In the genomic region with DNA sequence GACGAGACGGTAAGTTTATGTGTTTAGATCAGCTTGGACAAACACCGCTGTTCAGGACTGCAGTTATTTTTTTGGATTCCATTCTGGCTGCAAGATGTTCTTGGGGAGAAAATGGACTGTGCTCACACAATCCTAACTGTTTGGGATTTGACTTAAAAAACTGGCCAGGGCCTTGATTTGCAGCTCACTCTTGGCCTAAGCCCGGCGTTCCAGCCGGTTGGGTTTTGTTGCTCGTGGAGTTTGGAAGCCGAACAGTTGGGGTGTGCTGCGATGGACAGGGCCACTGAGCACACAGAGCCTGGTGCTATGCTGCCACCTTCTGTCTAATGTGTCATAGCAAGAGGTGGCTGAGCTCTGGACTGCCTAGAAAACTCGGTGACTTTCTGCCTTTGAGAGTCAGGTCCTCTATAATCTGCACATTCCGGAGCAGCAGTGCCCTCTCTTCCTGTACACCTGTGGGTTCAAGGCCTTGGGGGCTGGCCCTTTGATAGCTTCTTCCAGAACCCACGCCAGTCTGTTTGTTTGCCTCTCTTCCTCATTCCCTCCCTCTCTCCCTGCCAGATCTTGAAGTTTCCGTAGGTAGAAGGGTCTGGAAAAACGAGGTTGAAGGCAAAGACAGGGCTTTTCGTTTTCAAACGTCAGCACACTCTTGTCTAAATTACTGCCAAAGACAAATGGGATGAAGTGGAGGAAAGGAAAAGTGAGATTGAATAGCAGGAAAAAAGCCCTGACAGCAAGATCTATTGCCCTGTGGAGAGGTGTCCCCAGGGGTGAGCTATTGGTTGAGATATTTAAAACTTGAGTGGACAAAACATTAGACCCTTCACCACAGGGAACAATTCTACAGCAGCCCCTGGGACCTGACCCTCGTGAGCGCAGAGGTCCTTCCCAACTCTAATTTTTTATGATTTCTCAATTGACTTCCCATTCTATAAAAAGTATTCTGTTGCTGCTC, we compare ENCODE assay signal across 8 cellular contexts.
DNase-seq lines count a peak whose midpoint lies in the region; ATAC-seq and TF ChIP-seq lines count a peak whose summit lies in the region.

No MANE protein-coding gene starts in this region.

- no peak overlapping the region for H3K27ac ChIP-seq in CD8-positive, alpha-beta T cell (ENCODE audit: low read depth, low read length)
- H3K27ac ChIP-seq in OCI-LY3 (ENCODE audit: low read length) (no peak overlapping the region), fibroblast of lung (ENCODE audit: insufficient read depth, low read length) (no peak overlapping the region), neural cell (ENCODE audit: low read length) (no peak overlapping the region), stomach (peak overlapping the region in 4 of 5 donors; percentile 25 to 80 (median 70))

- CTCF ChIA-PET in CD8-positive, alpha-beta T cell (lab: Charles Lee): interaction anchor here (0.5 to 2.9 kb wide), 32 partner anchors 9 to 1248 kb away, joined by 3 to 53 read pairs (median 4); partner anchors contain the start of gene TCF7L2

- H3K9me3 Mint-ChIP-seq in CD8-positive, alpha-beta T cell: no peaks in the 10 kb centered on the region
- no peaks in the 10 kb centered on the region for H3K9me3 Mint-ChIP-seq in activated T-cell treated with anti-CD3 and anti-CD28 coated beads, Interleukin-2, amount 50 U/mL, for 24 hours

- H3K9ac ChIP-seq in OCI-LY3 (ENCODE audit: low read length) (no peak overlapping the region), fibroblast of lung (ENCODE audit: insufficient read depth, low read length) (no peak overlapping the region), neural cell (ENCODE audit: low read length) (no peak overlapping the region)

- no peaks in the 10 kb centered on the region for H3K9me2 ChIP-seq in neural cell (ENCODE audit: insufficient read depth, low read length)

- H3K4me3 ChIP-seq in CD8-positive, alpha-beta T cell (ENCODE audit: low read depth, low read length): peak overlapping the region; percentile 21
- H3K4me3 ChIP-seq in OCI-LY3 (ENCODE audit: low read length): no peak overlapping the region
- peak overlapping the region in 1 of 4 experiments; percentile 9 for H3K4me3 ChIP-seq in fibroblast of lung (replicated peaks in 1 of 4; ENCODE audit: control extremely low read depth in 1 of 4, insufficient read depth in 1 of 4, low read depth in 3 of 4, low read length in 4 of 4)
- H3K4me3 ChIP-seq in neural cell (ENCODE audit: low read length): no peak overlapping the region
- no peak overlapping the region for H3K4me3 ChIP-seq in stomach

- peaks cover 28% of the 10 kb centered on the region for H3K4me1 Mint-ChIP-seq in CD8-positive, alpha-beta T cell (ENCODE audit: low read depth)
- peaks cover 25% of the 10 kb centered on the region for H3K4me1 Mint-ChIP-seq in activated T-cell treated with anti-CD3 and anti-CD28 coated beads, Interleukin-2, amount 50 U/mL, for 24 hours (ENCODE audit: low read depth)

- intact Hi-C loops in CD8-positive, alpha-beta T cell (cut with DNase I, micrococcal nuclease): loop anchor here (1.0 to 10.0 kb wide), 5 partner anchors 260 to 1270 kb away; partner anchors contain the start of genes VTI1A (in 1 of the 2) and ZDHHC6 (in 1 of the 2)
- intact Hi-C loops in stomach (cut with DNase I; ENCODE audit: low total_unique reads): no loop called here

- no peak for TF ChIP-seq POLR2A in stomach (IDR thresholded peaks at IDR 0.05)

- H4K20me1 ChIP-seq in OCI-LY3 (ENCODE audit: insufficient read depth, low read length): no peaks in the 10 kb centered on the region
- H4K20me1 ChIP-seq in fibroblast of lung (ENCODE audit: control insufficient read depth, extremely low read depth, insufficient read depth, low read length): no peaks in the 10 kb centered on the region
- H4K20me1 ChIP-seq in neural cell (ENCODE audit: insufficient read depth): no peaks in the 10 kb centered on the region

- H3K4me2 ChIP-seq in OCI-LY3 (ENCODE audit: low read length) (no peak overlapping the region), fibroblast of lung (ENCODE audit: extremely low read depth, insufficient read depth, low read length) (peak overlapping the region; percentile 44), neural cell (ENCODE audit: low read length) (no peak overlapping the region)

- TF ChIP-seq RAD21 in neural cell (conservative IDR thresholded peaks at IDR 0.05): peak; percentile 98

- DNase-seq in CD8-positive, alpha-beta T cell: peak; percentile 30 to 76 (median 54)
- DNase-seq in HPDE6-E6E7 (ENCODE audit: extremely low spot score): peak; percentile 62
- peak; percentile 58 for DNase-seq in activated T-cell treated with anti-CD3 and anti-CD28 coated beads, Interleukin-2, amount 50 U/mL, for 24 hours
- DNase-seq in fibroblast of lung (ENCODE audit: low read depth in 2 of 2): peak; percentile 77 to 93
- DNase-seq in stomach: peak; percentile 81

- H3K27me3 Mint-ChIP-seq in CD8-positive, alpha-beta T cell (ENCODE audit: low read depth): no peaks in the 10 kb centered on the region
- peaks cover 16% of the 10 kb centered on the region for H3K27me3 Mint-ChIP-seq in activated T-cell treated with anti-CD3 and anti-CD28 coated beads, Interleukin-2, amount 50 U/mL, for 24 hours

- H3K4me3 Mint-ChIP-seq in CD8-positive, alpha-beta T cell: peak overlapping the region; percentile 57
- no peak overlapping the region for H3K4me3 Mint-ChIP-seq in activated T-cell treated with anti-CD3 and anti-CD28 coated beads, Interleukin-2, amount 50 U/mL, for 24 hours

- TF ChIP-seq CTCF in CD8-positive, alpha-beta T cell (IDR thresholded peaks at IDR 0.05): peak; percentile 74
- TF ChIP-seq CTCF in OCI-LY3 (IDR thresholded peaks at IDR 0.05; ENCODE audit: low read depth, low read length) (peak; percentile 63), fibroblast of lung (conservative IDR thresholded peaks at IDR 0.05 in 1 of 2, IDR thresholded peaks at IDR 0.05 in 1 of 2; ENCODE audit: low read depth in 1 of 2, low read length in 2 of 2) (peak; percentile 85), neural cell (IDR thresholded peaks at IDR 0.05; ENCODE audit: poor library complexity, severe bottlenecking) (peak; percentile 92), stomach (IDR thresholded peaks at IDR 0.05) (peak in 5 of 7 experiments; percentile 65 to 80 (median 70))

- POLR2A ChIA-PET in CD8-positive, alpha-beta T cell (lab: Charles Lee): no interaction called here

- no peak for TF ChIP-seq EP300 in neural cell (conservative IDR thresholded peaks at IDR 0.05; ENCODE audit: poor library complexity, severe bottlenecking)
- no peak for TF ChIP-seq EP300 in stomach (IDR thresholded peaks at IDR 0.05)

- peak; percentile 84 for ATAC-seq in CD8-positive, alpha-beta T cell
- ATAC-seq in GM19452 (IDR thresholded peaks at IDR 0.05; ENCODE audit: unreplicated experiment): peak; percentile 72

- peaks cover 17% of the 10 kb centered on the region for H3K4me1 ChIP-seq in CD8-positive, alpha-beta T cell (ENCODE audit: insufficient read depth, low read length)
- H3K4me1 ChIP-seq in OCI-LY3 (ENCODE audit: low read length): no peaks in the 10 kb centered on the region
- peaks cover 6% of the 10 kb centered on the region for H3K4me1 ChIP-seq in fibroblast of lung (ENCODE audit: control insufficient read depth, extremely low read depth, insufficient read depth, low read length)
- H3K4me1 ChIP-seq in stomach: peaks cover 12 to 67% (median 41%) of the 10 kb centered on the region in 4 donors

- WGBS in stomach, 5 donors: 16 to 22% (median 16%) methylated on average over 17 to 18 of the region's 18 CpGs

- no peaks in the 10 kb centered on the region for H3K36me3 Mint-ChIP-seq in CD8-positive, alpha-beta T cell
- no peaks in the 10 kb centered on the region for H3K36me3 Mint-ChIP-seq in activated T-cell treated with anti-CD3 and anti-CD28 coated beads, Interleukin-2, amount 50 U/mL, for 24 hours (ENCODE audit: low read depth)

- H2AFZ ChIP-seq in OCI-LY3 (ENCODE audit: low read depth, low read length) (no peak overlapping the region), fibroblast of lung (ENCODE audit: low read length) (peak overlapping the region; percentile 60), neural cell (ENCODE audit: low read depth, low read length) (no peak overlapping the region)

- H3K27ac Mint-ChIP-seq in CD8-positive, alpha-beta T cell: no peak overlapping the region
- no peak overlapping the region for H3K27ac Mint-ChIP-seq in activated T-cell treated with anti-CD3 and anti-CD28 coated beads, Interleukin-2, amount 50 U/mL, for 24 hours

- H3F3A ChIP-seq in neural cell (ENCODE audit: insufficient read depth, low read length, poor library complexity, severe bottlenecking): no peaks in the 10 kb centered on the region

- no peaks in the 10 kb centered on the region for H3K27me3 ChIP-seq in CD8-positive, alpha-beta T cell (ENCODE audit: insufficient read depth, low read length)
- H3K27me3 ChIP-seq in OCI-LY3 (ENCODE audit: low read depth, low read length) (peaks cover 49% of the 10 kb centered on the region), fibroblast of lung (ENCODE audit: control insufficient read depth, insufficient read depth, low read length) (no peaks in the 10 kb centered on the region), neural cell (ENCODE audit: insufficient read depth, low read depth, low read length) (peaks cover 9% of the 10 kb centered on the region), stomach (no peaks in the 10 kb centered on the region)

- no peaks in the 10 kb centered on the region for H3K79me2 ChIP-seq in OCI-LY3 (ENCODE audit: low read length)
- no peaks in the 10 kb centered on the region for H3K79me2 ChIP-seq in fibroblast of lung (ENCODE audit: control insufficient read depth, insufficient read depth, low read length)
- H3K79me2 ChIP-seq in neural cell (replicated peaks; ENCODE audit: insufficient read depth, low read length): no peaks in the 10 kb centered on the region

- no peaks in the 10 kb centered on the region for H3K9me3 ChIP-seq in CD8-positive, alpha-beta T cell (ENCODE audit: low read length)
- no peaks in the 10 kb centered on the region for H3K9me3 ChIP-seq in OCI-LY3 (ENCODE audit: insufficient read depth, low read length)
- no peaks in the 10 kb centered on the region for H3K9me3 ChIP-seq in fibroblast of lung (ENCODE audit: control insufficient read depth, insufficient read depth, low read depth, low read length)
- H3K9me3 ChIP-seq in neural cell (ENCODE audit: low read length): no peaks in the 10 kb centered on the region
- H3K9me3 ChIP-seq in stomach: no peaks in the 10 kb centered on the region

- no peaks in the 10 kb centered on the region for H3K36me3 ChIP-seq in CD8-positive, alpha-beta T cell (ENCODE audit: insufficient read depth, low read length)
- H3K36me3 ChIP-seq in OCI-LY3 (replicated peaks; ENCODE audit: low read depth, low read length) (no peaks in the 10 kb centered on the region), fibroblast of lung (ENCODE audit: control insufficient read depth, insufficient read depth, low read length) (no peaks in the 10 kb centered on the region), neural cell (ENCODE audit: insufficient read depth, low read length) (no peaks in the 10 kb centered on the region), stomach (no peaks in the 10 kb centered on the region)

TF ChIP-seq in neural cell, 6 proteins besides CTCF, POLR2A, EP300 and RAD21:
- TF ChIP-seq EZH2 (IDR thresholded peaks at IDR 0.05; ENCODE audit: borderline replicate concordance, insufficient read depth, low read length, poor library complexity, severe bottlenecking) (no peak), SMC3 (conservative IDR thresholded peaks at IDR 0.05; ENCODE audit: poor library complexity) (peak; percentile 97)

Comparison
In these comparisons a context has a peak if more than half of its experiments do, and no peak if none do; other contexts are left out.
1. H3K27ac ChIP-seq: peak in stomach (4 of 5); none in CD8-positive, alpha-beta T cell (single experiment), OCI-LY3 (single experiment), fibroblast of lung (single experiment) and neural cell (single experiment).
2. Peak in every context shown above with its lines, with median percentiles within 50 percentile points of each other: DNase-seq and CTCF ChIP-seq.